In genomic region chr12:4144676-4145075, GRCh38 we compare ENCODE assay signal across 22 cellular contexts.
A peak's percentile ranks its signal among the peaks of the same experiment; 100 is the strongest.
DNase-seq lines count a peak whose midpoint lies in the region; ATAC-seq, FAIRE-seq and TF ChIP-seq lines count a peak whose summit lies in the region.
"Had no signal": no experiment of that assay in that cellular context is flagged by ENCODE, and none has a peak within 500 bp of the region (broad histone marks: within the 10 kb centered on the region; RNA-seq: fewer than 3 reads in every experiment).

No MANE protein-coding gene starts in this region.

- no peaks in the 10 kb centered on the region for H3K36me3 Mint-ChIP-seq in T-helper 1 cell treated with Interleukin-12 subunit alpha and Interleukin-12 subunit beta and Interleukin-4 antibody, amounts not matched to agents 30 μg/mL and 1 μg/mL, for 36 hours (ENCODE audit: low read depth)
- H3K36me3 Mint-ChIP-seq in activated T-helper 1 cell treated with anti-CD3 and anti-CD28 coated beads, Interleukin-12 subunit alpha, Interleukin-12 subunit beta, Interleukin-2, Interleukin-4 antibody, amounts not matched to agents 30 ng/mL and 10 ng/mL and 1 ng/mL, durations not matched to agents 14 hours and 24 hours and 36 hours (ENCODE audit: low read depth): no peaks in the 10 kb centered on the region
- H3K36me3 Mint-ChIP-seq in naive B cell: no peaks in the 10 kb centered on the region
- H3K36me3 Mint-ChIP-seq: brain had no signal

- H2AFZ ChIP-seq in mesenchymal stem cell (ENCODE audit: low read depth, low read length): no peak overlapping the region
- H2AFZ ChIP-seq: PC-9 had no signal

- no peak overlapping the region for H2BK15ac ChIP-seq in mesenchymal stem cell (ENCODE audit: low read depth, poor library complexity, severe bottlenecking)

- H2BK5ac ChIP-seq in mesenchymal stem cell (ENCODE audit: low read depth, low read length, poor library complexity, severe bottlenecking): no peak overlapping the region

- intact Hi-C loops in activated T-helper 1 cell treated with anti-CD3 and anti-CD28 coated beads, Interleukin-12 subunit alpha, Interleukin-12 subunit beta, Interleukin-2, Interleukin-4 antibody, amounts not matched to agents 30 ng/mL and 10 ng/mL and 1 ng/mL, durations not matched to agents 14 hours and 24 hours and 36 hours (cut with micrococcal nuclease): loop anchor here (5.0 kb wide), 1 partner anchor 272 kb away; the partner anchor contains the start of gene PARP11

- ATAC-seq in naive B cell (ENCODE audit: low read depth in 2 of 2): no peak
- no peak for ATAC-seq in HG03159 (IDR thresholded peaks at IDR 0.05; ENCODE audit: unreplicated experiment)
- ATAC-seq: left lobe of liver had no signal

- H3K27me3 ChIP-seq in mesenchymal stem cell (ENCODE audit: control insufficient read depth in 1 of 2, insufficient read depth in 1 of 2, low read length in 2 of 2): peaks cover 32 to 34% of the 10 kb centered on the region in 2 experiments
- H3K27me3 ChIP-seq: colonic mucosa, spleen, uterus had no signal

- no peak overlapping the region for H3K4me3 ChIP-seq in mesenchymal stem cell (ENCODE audit: insufficient read depth in 1 of 2, low read depth in 1 of 2, low read length in 2 of 2)
- H3K4me3 ChIP-seq: colonic mucosa, PC-9, spleen, uterus had no signal

- no peak overlapping the region for H3K27ac ChIP-seq in mesenchymal stem cell (ENCODE audit: low read length, poor library complexity, severe bottlenecking)
- H3K27ac ChIP-seq: 22Rv1, colonic mucosa, PC-9, uterus had no signal

- peak overlapping the region; percentile 87 for H3K27ac Mint-ChIP-seq in T-helper 1 cell treated with Interleukin-12 subunit alpha and Interleukin-12 subunit beta and Interleukin-4 antibody, amounts not matched to agents 30 μg/mL and 1 μg/mL, for 36 hours
- H3K27ac Mint-ChIP-seq in activated T-helper 1 cell treated with anti-CD3 and anti-CD28 coated beads, Interleukin-12 subunit alpha, Interleukin-12 subunit beta, Interleukin-2, Interleukin-4 antibody, amounts not matched to agents 30 ng/mL and 10 ng/mL and 1 ng/mL, durations not matched to agents 14 hours and 24 hours and 36 hours: peak overlapping the region; percentile 79
- peak overlapping the region; percentile 44 to 96 (median 88) for H3K27ac Mint-ChIP-seq in naive B cell
- H3K27ac Mint-ChIP-seq: H9 had no signal

- no peak overlapping the region for H4K8ac ChIP-seq in mesenchymal stem cell (ENCODE audit: low read length)

- no peaks in the 10 kb centered on the region for H3K27me3 Mint-ChIP-seq in T-helper 1 cell treated with Interleukin-12 subunit alpha and Interleukin-12 subunit beta and Interleukin-4 antibody, amounts not matched to agents 30 μg/mL and 1 μg/mL, for 36 hours (ENCODE audit: low read depth)
- H3K27me3 Mint-ChIP-seq in activated T-helper 1 cell treated with anti-CD3 and anti-CD28 coated beads, Interleukin-12 subunit alpha, Interleukin-12 subunit beta, Interleukin-2, Interleukin-4 antibody, amounts not matched to agents 30 ng/mL and 10 ng/mL and 1 ng/mL, durations not matched to agents 14 hours and 24 hours and 36 hours (ENCODE audit: insufficient read depth): no peaks in the 10 kb centered on the region
- H3K27me3 Mint-ChIP-seq in naive B cell: no peaks in the 10 kb centered on the region

- H2BK120ac ChIP-seq in mesenchymal stem cell (ENCODE audit: low read depth, low read length): no peak overlapping the region

- peaks cover 86% of the 10 kb centered on the region for H3K4me1 Mint-ChIP-seq in T-helper 1 cell treated with Interleukin-12 subunit alpha and Interleukin-12 subunit beta and Interleukin-4 antibody, amounts not matched to agents 30 μg/mL and 1 μg/mL, for 36 hours (ENCODE audit: low read depth)
- H3K4me1 Mint-ChIP-seq in activated T-helper 1 cell treated with anti-CD3 and anti-CD28 coated beads, Interleukin-12 subunit alpha, Interleukin-12 subunit beta, Interleukin-2, Interleukin-4 antibody, amounts not matched to agents 30 ng/mL and 10 ng/mL and 1 ng/mL, durations not matched to agents 14 hours and 24 hours and 36 hours (ENCODE audit: low read depth): peaks cover 94% of the 10 kb centered on the region
- H3K4me1 Mint-ChIP-seq in naive B cell: peaks cover 61 to 86% (median 76%) of the 10 kb centered on the region in 3 donors

- peaks cover 2% of the 10 kb centered on the region for H3K9me3 ChIP-seq in mesenchymal stem cell (ENCODE audit: control insufficient read depth, low read length)
- H3K9me3 ChIP-seq: colonic mucosa, spleen, uterus had no signal

- H3K9me3 Mint-ChIP-seq in T-helper 1 cell treated with Interleukin-12 subunit alpha and Interleukin-12 subunit beta and Interleukin-4 antibody, amounts not matched to agents 30 μg/mL and 1 μg/mL, for 36 hours: no peaks in the 10 kb centered on the region
- H3K9me3 Mint-ChIP-seq in activated T-helper 1 cell treated with anti-CD3 and anti-CD28 coated beads, Interleukin-12 subunit alpha, Interleukin-12 subunit beta, Interleukin-2, Interleukin-4 antibody, amounts not matched to agents 30 ng/mL and 10 ng/mL and 1 ng/mL, durations not matched to agents 14 hours and 24 hours and 36 hours: no peaks in the 10 kb centered on the region
- no peaks in the 10 kb centered on the region for H3K9me3 Mint-ChIP-seq in naive B cell

- DNase-seq in T-helper 1 cell (no peak), GM12891 (ENCODE audit: insufficient read length, low spot score) (no peak), naive B cell (no peak), OCI-M1 (lab: John Stamatoyannopoulos, UW) (no peak), mesenchymal stem cell (no peak)
- DNase-seq in activated T-helper 1 cell treated with anti-CD3 and anti-CD28 coated beads, Interleukin-12 subunit alpha, Interleukin-12 subunit beta, Interleukin-2, Interleukin-4 antibody, amounts not matched to agents 30 ng/mL and 10 ng/mL and 1 ng/mL, durations not matched to agents 14 hours and 24 hours and 36 hours (ENCODE audit: low spot score): no peak
- DNase-seq: colonic mucosa; H9; Karpas-422; NCI-H187 treated with DMSO at 0.1 percent for 48 hours; NCI-H748 treated with DMSO at 0.1 percent for 48 hours; PC-9; SHP77 treated with DMSO at 0.1 percent for 48 hours; spleen; stimulated activated CD4-positive, alpha-beta T cell treated with anti-CD3 and anti-CD28 coated beads, Interleukin-4, amount 100 ng/mL, for 4 hours; uterus had no signal

- H2AK5ac ChIP-seq in mesenchymal stem cell (ENCODE audit: low read length, severe bottlenecking): no peak overlapping the region

- H3K79me1 ChIP-seq in mesenchymal stem cell (replicated peaks; ENCODE audit: low read length, poor library complexity, severe bottlenecking): no peaks in the 10 kb centered on the region

- no peak overlapping the region for H3K18ac ChIP-seq in mesenchymal stem cell (ENCODE audit: low read depth in 1 of 2, low read length in 2 of 2)

- no peaks in the 10 kb centered on the region for H3K36me3 ChIP-seq in mesenchymal stem cell (ENCODE audit: control insufficient read depth in 1 of 2, insufficient read depth in 2 of 2, low read depth in 1 of 2, low read length in 2 of 2)
- H3K36me3 ChIP-seq: colonic mucosa, spleen, uterus had no signal

- no peaks in the 10 kb centered on the region for H3K4me1 ChIP-seq in mesenchymal stem cell (ENCODE audit: control insufficient read depth, insufficient read depth, low read depth, low read length)
- H3K4me1 ChIP-seq: uterus had no signal

- H3K4me2 ChIP-seq in mesenchymal stem cell (ENCODE audit: low read length, poor library complexity, severe bottlenecking): no peak overlapping the region
- H3K4me2 ChIP-seq: PC-9 had no signal

- H3K9ac ChIP-seq in mesenchymal stem cell (ENCODE audit: low read length): no peak overlapping the region

- no peak overlapping the region for H3K4ac ChIP-seq in mesenchymal stem cell (ENCODE audit: low read depth in 1 of 2, low read length in 2 of 2)

- no peak overlapping the region for H3K4me3 Mint-ChIP-seq in T-helper 1 cell treated with Interleukin-12 subunit alpha and Interleukin-12 subunit beta and Interleukin-4 antibody, amounts not matched to agents 30 μg/mL and 1 μg/mL, for 36 hours
- no peak overlapping the region for H3K4me3 Mint-ChIP-seq in activated T-helper 1 cell treated with anti-CD3 and anti-CD28 coated beads, Interleukin-12 subunit alpha, Interleukin-12 subunit beta, Interleukin-2, Interleukin-4 antibody, amounts not matched to agents 30 ng/mL and 10 ng/mL and 1 ng/mL, durations not matched to agents 14 hours and 24 hours and 36 hours
- H3K4me3 Mint-ChIP-seq in naive B cell: peak overlapping the region in 3 of 8 donors; percentile 25 to 54 (median 27)
- H3K4me3 Mint-ChIP-seq: brain, H9 had no signal

- no peak overlapping the region for H3K23ac ChIP-seq in mesenchymal stem cell (ENCODE audit: low read length in 2 of 2)

- TF ChIP-seq POLR2A in GM12891 (IDR thresholded peaks at IDR 0.05; ENCODE audit: low read depth, low read length): no peak

- H4K91ac ChIP-seq in mesenchymal stem cell (ENCODE audit: low read length): no peak overlapping the region

- H2BK12ac ChIP-seq in mesenchymal stem cell (ENCODE audit: low read length in 2 of 2): no peak overlapping the region

- no peak overlapping the region for H3K14ac ChIP-seq in mesenchymal stem cell (ENCODE audit: low read length in 2 of 2)

- peak; percentile 41 for FAIRE-seq in GM12891 (lab: Jason Lieb, UNC)
- FAIRE-seq: endometrium had no signal

- 52% methylated on average over 2 of the region's 2 CpGs for WGBS in mesenchymal stem cell

TF ChIP-seq in GM12891, 5 proteins besides CTCF, POLR2A, EP300 and RAD21:
- no peak for TF ChIP-seq SPI1 (IDR thresholded peaks at IDR 0.05; ENCODE audit: low read depth, low read length)
- TF ChIP-seq POU2F2 (IDR thresholded peaks at IDR 0.05; ENCODE audit: low read depth, low read length): no peak
- TF ChIP-seq PAX5 (IDR thresholded peaks at IDR 0.05; ENCODE audit: insufficient read depth, low read length, severe bottlenecking): no peak
- no peak for TF ChIP-seq POLR2AphosphoS5 (IDR thresholded peaks at IDR 0.05; ENCODE audit: low read depth, low read length)
- TF ChIP-seq TAF1 (IDR thresholded peaks at IDR 0.05; ENCODE audit: low read depth, low read length): no peak
